2 cellular contexts compared by ENCODE assay signal in genomic region chr21:39036581-39036980, GRCh38.
TF ChIP-seq lines count a peak whose summit lies in the region.

No MANE protein-coding gene starts in this region.

TF ChIP-seq in IMR-90, 13 proteins besides CTCF, POLR2A, EP300 and RAD21 (continued from another document):
- TF ChIP-seq, protein P1, sequence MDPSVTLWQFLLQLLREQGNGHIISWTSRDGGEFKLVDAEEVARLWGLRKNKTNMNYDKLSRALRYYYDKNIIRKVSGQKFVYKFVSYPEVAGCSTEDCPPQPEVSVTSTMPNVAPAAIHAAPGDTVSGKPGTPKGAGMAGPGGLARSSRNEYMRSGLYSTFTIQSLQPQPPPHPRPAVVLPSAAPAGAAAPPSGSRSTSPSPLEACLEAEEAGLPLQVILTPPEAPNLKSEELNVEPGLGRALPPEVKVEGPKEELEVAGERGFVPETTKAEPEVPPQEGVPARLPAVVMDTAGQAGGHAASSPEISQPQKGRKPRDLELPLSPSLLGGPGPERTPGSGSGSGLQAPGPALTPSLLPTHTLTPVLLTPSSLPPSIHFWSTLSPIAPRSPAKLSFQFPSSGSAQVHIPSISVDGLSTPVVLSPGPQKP (IDR thresholded peaks at IDR 0.05; ENCODE audit: borderline replicate concordance, low read depth, low read length), result no peak
- TF ChIP-seq RCOR1 (IDR thresholded peaks at IDR 0.05; ENCODE audit: insufficient replicate concordance, low read length) (no peak), SMC3 (IDR thresholded peaks at IDR 0.05; ENCODE audit: low read depth, low read length) (no peak), USF2 (IDR thresholded peaks at IDR 0.05; ENCODE audit: low read depth, low read length) (no peak), MXI1 (IDR thresholded peaks at IDR 0.05; ENCODE audit: borderline replicate concordance, low read depth, low read length) (no peak), CHD1 (IDR thresholded peaks at IDR 0.05; ENCODE audit: low read depth, low read length) (no peak), FOS (IDR thresholded peaks at IDR 0.05; ENCODE audit: low read depth, low read length) (no peak), MAFK (IDR thresholded peaks at IDR 0.05; ENCODE audit: low read depth, low read length) (no peak), MAZ (IDR thresholded peaks at IDR 0.05; ENCODE audit: borderline replicate concordance, low read depth, low read length) (no peak), CEBPB (IDR thresholded peaks at IDR 0.05; ENCODE audit: low read depth, low read length) (no peak), BHLHE40 (IDR thresholded peaks at IDR 0.05; ENCODE audit: low read depth, low read length) (no peak), RFX5 (IDR thresholded peaks at IDR 0.05; ENCODE audit: low read depth, low read length) (no peak)

TF ChIP-seq in K562, 482 proteins besides CTCF, POLR2A, EP300 and RAD21 (continued from another document):
- TF ChIP-seq, protein P2, sequence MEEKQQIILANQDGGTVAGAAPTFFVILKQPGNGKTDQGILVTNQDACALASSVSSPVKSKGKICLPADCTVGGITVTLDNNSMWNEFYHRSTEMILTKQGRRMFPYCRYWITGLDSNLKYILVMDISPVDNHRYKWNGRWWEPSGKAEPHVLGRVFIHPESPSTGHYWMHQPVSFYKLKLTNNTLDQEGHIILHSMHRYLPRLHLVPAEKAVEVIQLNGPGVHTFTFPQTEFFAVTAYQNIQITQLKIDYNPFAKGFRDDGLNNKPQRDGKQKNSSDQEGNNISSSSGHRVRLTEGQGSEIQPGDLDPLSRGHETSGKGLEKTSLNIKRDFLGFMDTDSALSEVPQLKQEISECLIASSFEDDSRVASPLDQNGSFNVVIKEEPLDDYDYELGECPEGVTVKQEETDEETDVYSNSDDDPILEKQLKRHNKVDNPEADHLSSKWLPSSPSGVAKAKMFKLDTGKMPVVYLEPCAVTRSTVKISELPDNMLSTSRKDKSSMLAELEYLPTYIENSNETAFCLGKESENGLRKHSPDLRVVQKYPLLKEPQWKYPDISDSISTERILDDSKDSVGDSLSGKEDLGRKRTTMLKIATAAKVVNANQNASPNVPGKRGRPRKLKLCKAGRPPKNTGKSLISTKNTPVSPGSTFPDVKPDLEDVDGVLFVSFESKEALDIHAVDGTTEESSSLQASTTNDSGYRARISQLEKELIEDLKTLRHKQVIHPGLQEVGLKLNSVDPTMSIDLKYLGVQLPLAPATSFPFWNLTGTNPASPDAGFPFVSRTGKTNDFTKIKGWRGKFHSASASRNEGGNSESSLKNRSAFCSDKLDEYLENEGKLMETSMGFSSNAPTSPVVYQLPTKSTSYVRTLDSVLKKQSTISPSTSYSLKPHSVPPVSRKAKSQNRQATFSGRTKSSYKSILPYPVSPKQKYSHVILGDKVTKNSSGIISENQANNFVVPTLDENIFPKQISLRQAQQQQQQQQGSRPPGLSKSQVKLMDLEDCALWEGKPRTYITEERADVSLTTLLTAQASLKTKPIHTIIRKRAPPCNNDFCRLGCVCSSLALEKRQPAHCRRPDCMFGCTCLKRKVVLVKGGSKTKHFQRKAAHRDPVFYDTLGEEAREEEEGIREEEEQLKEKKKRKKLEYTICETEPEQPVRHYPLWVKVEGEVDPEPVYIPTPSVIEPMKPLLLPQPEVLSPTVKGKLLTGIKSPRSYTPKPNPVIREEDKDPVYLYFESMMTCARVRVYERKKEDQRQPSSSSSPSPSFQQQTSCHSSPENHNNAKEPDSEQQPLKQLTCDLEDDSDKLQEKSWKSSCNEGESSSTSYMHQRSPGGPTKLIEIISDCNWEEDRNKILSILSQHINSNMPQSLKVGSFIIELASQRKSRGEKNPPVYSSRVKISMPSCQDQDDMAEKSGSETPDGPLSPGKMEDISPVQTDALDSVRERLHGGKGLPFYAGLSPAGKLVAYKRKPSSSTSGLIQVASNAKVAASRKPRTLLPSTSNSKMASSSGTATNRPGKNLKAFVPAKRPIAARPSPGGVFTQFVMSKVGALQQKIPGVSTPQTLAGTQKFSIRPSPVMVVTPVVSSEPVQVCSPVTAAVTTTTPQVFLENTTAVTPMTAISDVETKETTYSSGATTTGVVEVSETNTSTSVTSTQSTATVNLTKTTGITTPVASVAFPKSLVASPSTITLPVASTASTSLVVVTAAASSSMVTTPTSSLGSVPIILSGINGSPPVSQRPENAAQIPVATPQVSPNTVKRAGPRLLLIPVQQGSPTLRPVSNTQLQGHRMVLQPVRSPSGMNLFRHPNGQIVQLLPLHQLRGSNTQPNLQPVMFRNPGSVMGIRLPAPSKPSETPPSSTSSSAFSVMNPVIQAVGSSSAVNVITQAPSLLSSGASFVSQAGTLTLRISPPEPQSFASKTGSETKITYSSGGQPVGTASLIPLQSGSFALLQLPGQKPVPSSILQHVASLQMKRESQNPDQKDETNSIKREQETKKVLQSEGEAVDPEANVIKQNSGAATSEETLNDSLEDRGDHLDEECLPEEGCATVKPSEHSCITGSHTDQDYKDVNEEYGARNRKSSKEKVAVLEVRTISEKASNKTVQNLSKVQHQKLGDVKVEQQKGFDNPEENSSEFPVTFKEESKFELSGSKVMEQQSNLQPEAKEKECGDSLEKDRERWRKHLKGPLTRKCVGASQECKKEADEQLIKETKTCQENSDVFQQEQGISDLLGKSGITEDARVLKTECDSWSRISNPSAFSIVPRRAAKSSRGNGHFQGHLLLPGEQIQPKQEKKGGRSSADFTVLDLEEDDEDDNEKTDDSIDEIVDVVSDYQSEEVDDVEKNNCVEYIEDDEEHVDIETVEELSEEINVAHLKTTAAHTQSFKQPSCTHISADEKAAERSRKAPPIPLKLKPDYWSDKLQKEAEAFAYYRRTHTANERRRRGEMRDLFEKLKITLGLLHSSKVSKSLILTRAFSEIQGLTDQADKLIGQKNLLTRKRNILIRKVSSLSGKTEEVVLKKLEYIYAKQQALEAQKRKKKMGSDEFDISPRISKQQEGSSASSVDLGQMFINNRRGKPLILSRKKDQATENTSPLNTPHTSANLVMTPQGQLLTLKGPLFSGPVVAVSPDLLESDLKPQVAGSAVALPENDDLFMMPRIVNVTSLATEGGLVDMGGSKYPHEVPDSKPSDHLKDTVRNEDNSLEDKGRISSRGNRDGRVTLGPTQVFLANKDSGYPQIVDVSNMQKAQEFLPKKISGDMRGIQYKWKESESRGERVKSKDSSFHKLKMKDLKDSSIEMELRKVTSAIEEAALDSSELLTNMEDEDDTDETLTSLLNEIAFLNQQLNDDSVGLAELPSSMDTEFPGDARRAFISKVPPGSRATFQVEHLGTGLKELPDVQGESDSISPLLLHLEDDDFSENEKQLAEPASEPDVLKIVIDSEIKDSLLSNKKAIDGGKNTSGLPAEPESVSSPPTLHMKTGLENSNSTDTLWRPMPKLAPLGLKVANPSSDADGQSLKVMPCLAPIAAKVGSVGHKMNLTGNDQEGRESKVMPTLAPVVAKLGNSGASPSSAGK (IDR thresholded peaks at IDR 0.05), result 0 out of 2 replicates have a peak, but pooled peaks have one; percentile 22
- TF ChIP-seq, protein P3, sequence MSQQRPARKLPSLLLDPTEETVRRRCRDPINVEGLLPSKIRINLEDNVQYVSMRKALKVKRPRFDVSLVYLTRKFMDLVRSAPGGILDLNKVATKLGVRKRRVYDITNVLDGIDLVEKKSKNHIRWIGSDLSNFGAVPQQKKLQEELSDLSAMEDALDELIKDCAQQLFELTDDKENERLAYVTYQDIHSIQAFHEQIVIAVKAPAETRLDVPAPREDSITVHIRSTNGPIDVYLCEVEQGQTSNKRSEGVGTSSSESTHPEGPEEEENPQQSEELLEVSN (IDR thresholded peaks at IDR 0.05; ENCODE audit: borderline replicate concordance in 1 of 2, extremely low read depth in 1 of 2, insufficient read depth in 1 of 2, insufficient read length in 1 of 2, low read depth in 1 of 2, low read length in 1 of 2, poor library complexity in 1 of 2, severe bottlenecking in 1 of 2), result peak in 1 of 2 experiments; percentile 15
- TF ChIP-seq SLC30A9 (CRISPR knock-in tag; IDR thresholded peaks at IDR 0.05) (no peak), E2F4 (CRISPR knock-in tag; IDR thresholded peaks at IDR 0.05; ENCODE audit: low read depth) (no peak), GTF3C2 (IDR thresholded peaks at IDR 0.05; ENCODE audit: borderline replicate concordance, extremely low read depth, insufficient read length) (no peak), KLF10 (CRISPR knock-in tag; IDR thresholded peaks at IDR 0.05) (no peak), ZBTB7A (IDR thresholded peaks at IDR 0.05; ENCODE audit: borderline replicate concordance, control insufficient read depth, low read depth, low read length) (no peak), ZFP30 (CRISPR knock-in tag; IDR thresholded peaks at IDR 0.05; ENCODE audit: borderline replicate concordance) (no peak), ZNF740 (CRISPR knock-in tag; IDR thresholded peaks at IDR 0.05) (no peak), ZNF740 (tag; IDR thresholded peaks at IDR 0.05) (no peak), JUN (IDR thresholded peaks at IDR 0.05; ENCODE audit: borderline replicate concordance, low read depth, low read length) (no peak), JUN (CRISPR knock-in tag; IDR thresholded peaks at IDR 0.05; ENCODE audit: borderline replicate concordance) (no peak), SAFB2 (IDR thresholded peaks at IDR 0.05; ENCODE audit: borderline replicate concordance, low read depth, low read length, severe bottlenecking) (no peak), RBBP5 (IDR thresholded peaks at IDR 0.05; ENCODE audit: borderline replicate concordance, insufficient read depth, low read length, poor library complexity, severe bottlenecking) (no peak), HMBOX1 (IDR thresholded peaks at IDR 0.05) (no peak), SIRT6 (IDR thresholded peaks at IDR 0.05; ENCODE audit: low read depth, low read length) (no peak), ZSCAN32 (CRISPR knock-in tag; IDR thresholded peaks at IDR 0.05) (no peak), L3MBTL2 (IDR thresholded peaks at IDR 0.05) (0 out of 2 replicates have a peak, but pooled peaks have one; percentile 21), RHOXF2B (CRISPR knock-in tag; conservative IDR thresholded peaks at IDR 0.05) (no peak), POLR3A (IDR thresholded peaks at IDR 0.05; ENCODE audit: borderline replicate concordance, extremely low read depth, insufficient read depth, insufficient read length) (no peak), HMGN3 (IDR thresholded peaks at IDR 0.05; ENCODE audit: borderline replicate concordance, extremely low read depth, insufficient read length, low read depth, low read length) (no peak), TRIM25 (IDR thresholded peaks at IDR 0.05; ENCODE audit: borderline replicate concordance) (no peak)
- TF ChIP-seq, protein P4, sequence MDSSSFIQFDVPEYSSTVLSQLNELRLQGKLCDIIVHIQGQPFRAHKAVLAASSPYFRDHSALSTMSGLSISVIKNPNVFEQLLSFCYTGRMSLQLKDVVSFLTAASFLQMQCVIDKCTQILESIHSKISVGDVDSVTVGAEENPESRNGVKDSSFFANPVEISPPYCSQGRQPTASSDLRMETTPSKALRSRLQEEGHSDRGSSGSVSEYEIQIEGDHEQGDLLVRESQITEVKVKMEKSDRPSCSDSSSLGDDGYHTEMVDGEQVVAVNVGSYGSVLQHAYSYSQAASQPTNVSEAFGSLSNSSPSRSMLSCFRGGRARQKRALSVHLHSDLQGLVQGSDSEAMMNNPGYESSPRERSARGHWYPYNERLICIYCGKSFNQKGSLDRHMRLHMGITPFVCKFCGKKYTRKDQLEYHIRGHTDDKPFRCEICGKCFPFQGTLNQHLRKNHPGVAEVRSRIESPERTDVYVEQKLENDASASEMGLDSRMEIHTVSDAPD (CRISPR knock-in tag; IDR thresholded peaks at IDR 0.05), result no peak
